8 cellular contexts compared by ENCODE assay signal in the genomic region with DNA sequence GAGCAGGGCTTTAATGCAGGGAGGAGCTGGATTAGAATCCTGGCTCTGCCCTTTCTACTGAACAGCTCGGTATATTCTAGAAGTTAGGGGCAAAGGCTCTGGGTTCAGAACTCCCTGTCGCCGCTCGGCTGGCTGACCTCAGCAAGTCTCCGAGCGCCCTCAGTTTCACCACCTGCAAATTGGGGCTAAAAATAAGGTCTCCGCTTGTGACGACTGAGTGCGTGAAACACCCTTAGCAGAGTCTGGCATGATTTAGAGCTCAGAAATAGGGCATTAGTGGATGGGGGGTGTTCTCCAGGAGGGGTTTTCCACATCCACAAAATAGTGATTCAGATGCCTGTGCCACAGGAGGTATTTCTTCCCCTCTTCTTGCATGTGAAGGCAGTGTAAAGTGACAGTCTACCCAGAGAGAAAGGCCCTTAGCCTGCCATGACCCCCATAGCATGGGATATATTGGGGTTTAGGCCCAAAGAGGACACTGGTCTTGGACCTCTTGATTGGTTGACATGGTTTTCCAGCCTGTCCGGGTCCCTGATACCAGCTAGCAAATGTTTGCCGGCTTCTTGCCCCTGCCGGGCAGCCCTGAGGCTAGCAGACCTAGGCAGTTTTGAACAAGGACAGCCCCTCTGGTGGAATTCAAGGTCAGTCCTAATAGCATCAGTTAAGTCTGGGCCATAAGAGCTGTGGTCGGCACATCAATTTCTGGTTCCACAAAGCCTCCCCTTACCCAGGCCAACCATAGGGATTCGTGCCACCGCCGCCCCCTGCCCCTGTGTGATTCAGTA. TPM values are rescaled to one million over a fixed set of nuclear protein-coding genes. Genes with fewer than 3 reads are reported as not detected.
DNase-seq lines count a peak whose midpoint lies in the region; ATAC-seq and TF ChIP-seq lines count a peak whose summit lies in the region.

No MANE protein-coding gene starts in this region.

- peaks cover 18% of the 10 kb centered on the region for H3K36me3 Mint-ChIP-seq in GM23338 (ENCODE audit: low read depth)
- no peaks in the 10 kb centered on the region for H3K36me3 Mint-ChIP-seq in activated CD4-positive, alpha-beta memory T cell treated with anti-CD3 and anti-CD28 coated beads for 36 hours
- H3K36me3 Mint-ChIP-seq in stimulated activated memory B cell treated with anti-CD40 and anti-IgM and Interleukin-4, amounts not matched to agents 10 μg/mL and 1 μg/mL and 100 μg/mL, for 72 hours: peaks cover 11% of the 10 kb centered on the region

- CTCF ChIA-PET in activated CD4-positive, alpha-beta memory T cell treated with anti-CD3 and anti-CD28 coated beads for 36 hours (lab: Charles Lee): interaction anchor here (0.9 to 2.5 kb wide), 4 partner anchors 57 to 124 kb away, joined by 3 to 12 read pairs (median 9); no protein-coding TSS in a partner anchor

- intact Hi-C loops in activated CD4-positive, alpha-beta memory T cell treated with anti-CD3 and anti-CD28 coated beads for 36 hours (cut with micrococcal nuclease): loop anchor here (2.0 to 5.0 kb wide), 2 partner anchors 65 to 118 kb away; partner anchors contain the start of gene DUSP1

- ATAC-seq in GM23338: no peak
- ATAC-seq in stimulated activated memory B cell treated with anti-CD40 and anti-IgM and Interleukin-4, amounts not matched to agents 10 μg/mL and 1 μg/mL and 100 μg/mL, for 72 hours: no peak
- ATAC-seq in HG03025 (IDR thresholded peaks at IDR 0.05; ENCODE audit: low FRiP score, unreplicated experiment): no peak
- ATAC-seq in GM18861 (IDR thresholded peaks at IDR 0.05; ENCODE audit: unreplicated experiment): no peak

- H3K9me3 Mint-ChIP-seq in GM23338: no peaks in the 10 kb centered on the region; the same call in 2 of the 3 replicates
- no peaks in the 10 kb centered on the region for H3K9me3 Mint-ChIP-seq in activated CD4-positive, alpha-beta memory T cell treated with anti-CD3 and anti-CD28 coated beads for 36 hours
- no peaks in the 10 kb centered on the region for H3K9me3 Mint-ChIP-seq in stimulated activated memory B cell treated with anti-CD40 and anti-IgM and Interleukin-4, amounts not matched to agents 10 μg/mL and 1 μg/mL and 100 μg/mL, for 72 hours

- no peaks in the 10 kb centered on the region; the same call in 1 of the 2 replicates for H3K36me3 ChIP-seq in GM23338 (ENCODE audit: insufficient read depth)
- H3K36me3 ChIP-seq in iPS-15b (ENCODE audit: control insufficient read depth, insufficient read depth, low read length): peaks cover 7% of the 10 kb centered on the region

- H3K27me3 ChIP-seq in GM23338 (ENCODE audit: insufficient read depth) (no peaks in the 10 kb centered on the region), iPS-15b (ENCODE audit: control insufficient read depth, insufficient read depth, low read length) (no peaks in the 10 kb centered on the region)

- peaks cover 29% of the 10 kb centered on the region for H3K4me1 Mint-ChIP-seq in GM23338
- peaks cover 41% of the 10 kb centered on the region for H3K4me1 Mint-ChIP-seq in activated CD4-positive, alpha-beta memory T cell treated with anti-CD3 and anti-CD28 coated beads for 36 hours (ENCODE audit: low read depth)
- peaks cover 57% of the 10 kb centered on the region for H3K4me1 Mint-ChIP-seq in stimulated activated memory B cell treated with anti-CD40 and anti-IgM and Interleukin-4, amounts not matched to agents 10 μg/mL and 1 μg/mL and 100 μg/mL, for 72 hours

- TF ChIP-seq CTCF in GM23338 (conservative IDR thresholded peaks at IDR 0.05; ENCODE audit: low read depth in 2 of 2): no peak

- peaks cover 24% of the 10 kb centered on the region for H4K20me1 ChIP-seq in GM23338 (replicated peaks; ENCODE audit: insufficient read depth)

- no peak overlapping the region for H3K27ac ChIP-seq in GM23338 (ENCODE audit: low read depth)

- H3K79me2 ChIP-seq in GM23338 (replicated peaks; ENCODE audit: insufficient read depth): peaks cover 59% of the 10 kb centered on the region

- peak overlapping the region; percentile 90 for H3K4me3 Mint-ChIP-seq in GM23338
- H3K4me3 Mint-ChIP-seq in activated CD4-positive, alpha-beta memory T cell treated with anti-CD3 and anti-CD28 coated beads for 36 hours: peak overlapping the region; percentile 83
- H3K4me3 Mint-ChIP-seq in stimulated activated memory B cell treated with anti-CD40 and anti-IgM and Interleukin-4, amounts not matched to agents 10 μg/mL and 1 μg/mL and 100 μg/mL, for 72 hours: peak overlapping the region; percentile 98

- peak overlapping the region; percentile 71 for H3K27ac Mint-ChIP-seq in GM23338
- H3K27ac Mint-ChIP-seq in activated CD4-positive, alpha-beta memory T cell treated with anti-CD3 and anti-CD28 coated beads for 36 hours: no peak overlapping the region
- peak overlapping the region; percentile 87 for H3K27ac Mint-ChIP-seq in stimulated activated memory B cell treated with anti-CD40 and anti-IgM and Interleukin-4, amounts not matched to agents 10 μg/mL and 1 μg/mL and 100 μg/mL, for 72 hours

- peaks cover 7% of the 10 kb centered on the region for H3K27me3 Mint-ChIP-seq in GM23338 (ENCODE audit: insufficient read depth, low read depth, poor library complexity)
- H3K27me3 Mint-ChIP-seq in activated CD4-positive, alpha-beta memory T cell treated with anti-CD3 and anti-CD28 coated beads for 36 hours: no peaks in the 10 kb centered on the region
- H3K27me3 Mint-ChIP-seq in stimulated activated memory B cell treated with anti-CD40 and anti-IgM and Interleukin-4, amounts not matched to agents 10 μg/mL and 1 μg/mL and 100 μg/mL, for 72 hours: no peaks in the 10 kb centered on the region

- H3K9me3 ChIP-seq in iPS-15b (ENCODE audit: control insufficient read depth, insufficient read depth, low read length): no peaks in the 10 kb centered on the region

- peak overlapping the region; percentile 93 for H3K4me2 ChIP-seq in GM23338

- no peaks in the 10 kb centered on the region for H3K9me2 ChIP-seq in GM23338 (ENCODE audit: insufficient read depth)

- H2AFZ ChIP-seq in GM23338: no peak overlapping the region

- DNase-seq in GM23338 (ENCODE audit: low spot score) (no peak), superior temporal gyrus (ENCODE audit: extremely low spot score) (no peak), NCI-H1417 (lab: John Stamatoyannopoulos, UW) (no peak)
- no peak for DNase-seq in activated CD4-positive, alpha-beta memory T cell treated with anti-CD3 and anti-CD28 coated beads for 36 hours

- peak overlapping the region; percentile 37 for H3K9ac ChIP-seq in iPS-15b (ENCODE audit: low read depth, low read length)

- H3K4me1 ChIP-seq in GM23338 (ENCODE audit: insufficient read depth) (peaks cover 20% of the 10 kb centered on the region), iPS-15b (ENCODE audit: control insufficient read depth, insufficient read depth, low read length) (peaks cover 15% of the 10 kb centered on the region)

- POLR2A ChIA-PET in activated CD4-positive, alpha-beta memory T cell treated with anti-CD3 and anti-CD28 coated beads for 36 hours (lab: Charles Lee): interaction anchor here (1.2 to 2.5 kb wide), 2 partner anchors 64 to 66 kb away, joined by 3 to 11 read pairs; partner anchors contain the start of gene DUSP1

- peaks cover 7% of the 10 kb centered on the region; the same call in 1 of the 2 replicates for H3F3A ChIP-seq in GM23338 (replicated peaks; ENCODE audit: low read depth)

- H3K4me3 ChIP-seq in GM23338: peak overlapping the region; percentile 88
- peak overlapping the region; percentile 84 for H3K4me3 ChIP-seq in iPS-15b (ENCODE audit: low read depth, low read length)

TF ChIP-seq in GM23338, 12 proteins besides CTCF, POLR2A, EP300 and RAD21 (continues in another document):
- TF ChIP-seq ZNF114 (CRISPR knock-in tag; IDR thresholded peaks at IDR 0.05): no peak

RNA-seq across cellular contexts. Expression of gene ERGIC1, which starts 1.4 kb away (rescaled TPM):
- 92.2 and 99.9 TPM in 2 replicates for total RNA-seq in GM23338 (2014; rRNA removed; shearing (Covaris generic))
- polyA plus RNA-seq in GM23338 (2016; fragmentation: Nextera tagmentation; extraction: Ambion mirVana): 21.2 and 25.2 TPM in 2 replicates
- 10 to 100 TPM; 41.9 to 42.7 TPM for total RNA-seq in activated CD4-positive, alpha-beta memory T cell treated with anti-CD3 and anti-CD28 coated beads for 36 hours
